ENCODE assay signal across 22 cellular contexts in genomic region chr1:210815641-210816040, GRCh38.
DNase-seq lines count a peak whose midpoint lies in the region; ATAC-seq, FAIRE-seq and TF ChIP-seq lines count a peak whose summit lies in the region.
"Had no signal": no experiment of that assay in that cellular context is flagged by ENCODE, and none has a peak within 500 bp of the region (broad histone marks: within the 10 kb centered on the region; RNA-seq: fewer than 3 reads in every experiment).

No MANE protein-coding gene starts in this region.

- no peak overlapping the region for H3K4ac ChIP-seq in H1 (replicated peaks; ENCODE audit: insufficient read length, low read depth, low read length)

- H3K79me1 ChIP-seq in H1 (ENCODE audit: low read depth, low read length) = no peaks in the 10 kb centered on the region

- H3K4me3 ChIP-seq in H1 (ENCODE audit: extremely low read depth in 1 of 4, insufficient read depth in 2 of 4, low read depth in 3 of 4, low read length in 4 of 4) = no peak overlapping the region
- no peak overlapping the region for H3K4me3 ChIP-seq in effector memory CD4-positive, alpha-beta T cell (ENCODE audit: insufficient read depth, low read depth, low read length, poor library complexity, severe bottlenecking)
- H3K4me3 ChIP-seq: BLaER1, PC-9, SJSA1 had no signal

- no peak overlapping the region for H2BK120ac ChIP-seq in H1 (replicated peaks; ENCODE audit: low read depth, low read length)

- H3K4me2 ChIP-seq in H1 (ENCODE audit: insufficient read depth in 1 of 2, low read depth in 2 of 2, low read length in 2 of 2) = no peak overlapping the region
- H3K4me2 ChIP-seq: BLaER1, PC-9 had no signal

- H2BK12ac ChIP-seq in H1 (ENCODE audit: low read depth, low read length) = no peak overlapping the region

- no peak for FAIRE-seq in H1 (lab: Jason Lieb, UNC)
- FAIRE-seq: A204.1, GM18507, H54 had no signal

- no peaks in the 10 kb centered on the region for H3K23me2 ChIP-seq in H1 (ENCODE audit: low read depth, low read length)

- H3K27ac ChIP-seq in H1 (ENCODE audit: low read depth, low read length) = no peak overlapping the region
- no peak overlapping the region for H3K27ac ChIP-seq in effector memory CD4-positive, alpha-beta T cell (ENCODE audit: insufficient read depth, low read length, poor library complexity, severe bottlenecking)
- H3K27ac ChIP-seq: BLaER1, PC-9, SJSA1 had no signal

- intact Hi-C loops in left ventricle myocardium superior (cut with micrococcal nuclease) = no loop called here
- intact Hi-C loops in left cardiac atrium (cut with DNase I) = no loop called here

- CTCF ChIA-PET in H1 (lab: Charles Lee; ENCODE audit: partially characterized antibody) = interaction anchor here (0.7 to 1.6 kb wide), 5 partner anchors 11 to 367 kb away, joined by 3 to 4 read pairs (median 3); partner anchors contain the start of gene KCNH1

- no peak overlapping the region for H3K23ac ChIP-seq in H1 (ENCODE audit: insufficient read length)

- no peak overlapping the region for H2BK5ac ChIP-seq in H1 (ENCODE audit: low read depth, low read length)

- H4K91ac ChIP-seq in H1 (replicated peaks; ENCODE audit: insufficient read length, low read length) = no peak overlapping the region

- DNase-seq in left ventricle myocardium superior = no peak
- no peak for DNase-seq in left cardiac atrium
- DNase-seq in NCI-H69 (lab: John Stamatoyannopoulos, UW) = peak; percentile 46
- no peak for DNase-seq in H1 (ENCODE audit: low read depth in 1 of 2, low spot score in 2 of 2)
- no peak for DNase-seq in NCI-H748 treated with DMSO at 0.1 percent for 48 hours (lab: John Stamatoyannopoulos, UW)
- DNase-seq in NK-92 treated with Interleukin-12 subunit alpha and Interleukin-12 subunit beta, amount 100 ng/mL, for 24 hours (lab: John Stamatoyannopoulos, UW) = no peak
- DNase-seq in effector memory CD4-positive, alpha-beta T cell = no peak
- DNase-seq: CD4-positive, CD25-positive, alpha-beta regulatory T cell; DMS153; DND-41; NCI-H1092 treated with DMSO at 0.1 percent for 48 hours; NCI-H187; NCI-H2081 treated with DMSO at 0.1 percent for 48 hours; NCI-H2171; NCI-H226; NCI-H510A; PC-9 had no signal

- H2BK15ac ChIP-seq in H1 (ENCODE audit: low read length) = no peak overlapping the region

- POLR2A ChIA-PET in H1 (lab: Charles Lee; ENCODE audit: partially characterized antibody) = no interaction called here

- H3K9ac ChIP-seq in H1 (replicated peaks in 1 of 4; ENCODE audit: extremely low read depth in 1 of 4, low read depth in 3 of 4, low read length in 3 of 4) = no peak overlapping the region
- H3K9ac ChIP-seq: BLaER1 had no signal

- no peak overlapping the region for H2AFZ ChIP-seq in H1 (ENCODE audit: low read length)
- H2AFZ ChIP-seq: PC-9 had no signal

- no peak for TF ChIP-seq EP300 in H1 (IDR thresholded peaks at IDR 0.05; ENCODE audit: borderline replicate concordance in 1 of 2, low read depth in 2 of 2, low read length in 2 of 2)

- TF ChIP-seq CTCF in H1 (IDR thresholded peaks at IDR 0.05; ENCODE audit: control extremely low read depth in 1 of 3, insufficient read depth in 1 of 3, low read depth in 1 of 3, low read length in 3 of 3) = no peak

- no peak for TF ChIP-seq RAD21 in H1 (IDR thresholded peaks at IDR 0.05 in 1 of 2, conservative IDR thresholded peaks at IDR 0.05 in 1 of 2; ENCODE audit: low read depth in 2 of 2, low read length in 2 of 2)

- TF ChIP-seq POLR2A in H1 (IDR thresholded peaks at IDR 0.05; ENCODE audit: control extremely low read depth in 1 of 2, low read depth in 2 of 2, low read length in 2 of 2) = no peak

- no peaks in the 10 kb centered on the region for H3K9me3 ChIP-seq in H1 (ENCODE audit: insufficient read depth in 2 of 2, low read depth in 1 of 2, low read length in 1 of 2)
- no peaks in the 10 kb centered on the region for H3K9me3 ChIP-seq in effector memory CD4-positive, alpha-beta T cell (ENCODE audit: control insufficient read depth, low read length)
- H3K9me3 ChIP-seq: BLaER1, SJSA1 had no signal

- H2BK20ac ChIP-seq in H1 (ENCODE audit: low read length) = no peak overlapping the region

- no peaks in the 10 kb centered on the region for H3K27me3 ChIP-seq in H1 (replicated peaks in 1 of 4; ENCODE audit: control insufficient read depth in 3 of 4, extremely low read depth in 1 of 4, insufficient read depth in 3 of 4, low read length in 3 of 4)
- no peaks in the 10 kb centered on the region for H3K27me3 ChIP-seq in effector memory CD4-positive, alpha-beta T cell (replicated peaks; ENCODE audit: control insufficient read depth, insufficient read depth, low read length, poor library complexity, severe bottlenecking)
- H3K27me3 ChIP-seq: BLaER1, SJSA1 had no signal

- H3K36me3 ChIP-seq in H1 (ENCODE audit: control insufficient read depth in 2 of 4, insufficient read depth in 4 of 4, low read length in 3 of 4) = no peaks in the 10 kb centered on the region
- H3K36me3 ChIP-seq in effector memory CD4-positive, alpha-beta T cell (ENCODE audit: control insufficient read depth, insufficient read depth, low read length) = no peaks in the 10 kb centered on the region
- H3K36me3 ChIP-seq: BLaER1, SJSA1 had no signal

- H4K5ac ChIP-seq in H1 (ENCODE audit: insufficient read length, low read depth, low read length) = no peak overlapping the region

- no peak overlapping the region for H3K18ac ChIP-seq in H1 (ENCODE audit: extremely low read depth, low read length)

- no peaks in the 10 kb centered on the region for H3K79me2 ChIP-seq in H1 (ENCODE audit: control insufficient read depth in 1 of 2, insufficient read depth in 2 of 2, low read length in 2 of 2)

- 94% methylated on average over 4 of the region's 4 CpGs; no CpG with 5 or more reads in 1 of the 2 experiments for WGBS in H1 (ENCODE audit: extremely low coverage in 1 of 2, insufficient coverage in 1 of 2, insufficient read length in 1 of 2, insufficient replicate concordance in 2 of 2, low coverage in 1 of 2, low lambda C conversion rate in 2 of 2, missing lambda C conversion rate in 1 of 2), 2 experiments

- no peak overlapping the region for H2AK5ac ChIP-seq in H1 (ENCODE audit: low read depth, low read length)

- H3K56ac ChIP-seq in H1 (replicated peaks; ENCODE audit: insufficient read length, low read depth, low read length) = no peak overlapping the region

- ATAC-seq in left ventricle myocardium superior (peak; percentile 28), left cardiac atrium (no peak)

- H4K8ac ChIP-seq in H1 (ENCODE audit: extremely low read depth, insufficient read depth, low read length) = peak overlapping the region; percentile 16; the same call in 1 of the 2 replicates

- H3K4me1 ChIP-seq in H1 (replicated peaks in 1 of 4; ENCODE audit: control insufficient read depth in 3 of 4, insufficient read depth in 4 of 4, low read length in 3 of 4) = no peaks in the 10 kb centered on the region
- no peaks in the 10 kb centered on the region for H3K4me1 ChIP-seq in effector memory CD4-positive, alpha-beta T cell (ENCODE audit: control insufficient read depth, insufficient read depth, low read length, poor library complexity, severe bottlenecking)
- H3K4me1 ChIP-seq: BLaER1, SJSA1 had no signal

- no peaks in the 10 kb centered on the region for H4K20me1 ChIP-seq in H1 (replicated peaks in 1 of 2; ENCODE audit: control insufficient read depth in 1 of 2, insufficient read depth in 2 of 2, low read length in 2 of 2)
- H4K20me1 ChIP-seq: BLaER1 had no signal

- no peak overlapping the region for H3K14ac ChIP-seq in H1 (ENCODE audit: insufficient read length)

TF ChIP-seq in H1, 55 proteins besides CTCF, POLR2A, EP300 and RAD21:
- TF ChIP-seq HDAC2 (IDR thresholded peaks at IDR 0.05; ENCODE audit: borderline replicate concordance in 1 of 2, low read depth in 2 of 2, low read length in 2 of 2) (no peak), SUZ12 (IDR thresholded peaks at IDR 0.05; ENCODE audit: low read length) (no peak)
